In genomic region chr16:87780385-87780989, GRCh38 we compare ENCODE assay signal across 8 cellular contexts. TPM values are rescaled to one million over a fixed set of nuclear protein-coding genes. Genes with fewer than 3 reads are reported as not detected.
A peak's percentile ranks its signal among the peaks of the same experiment; 100 is the strongest.
DNase-seq lines count a peak whose midpoint lies in the region; ATAC-seq, FAIRE-seq and TF ChIP-seq lines count a peak whose summit lies in the region.

No MANE protein-coding gene starts in this region.

- peaks cover 2% of the 10 kb centered on the region for H3K27me3 Mint-ChIP-seq in mesothelial cell of epicardium (ENCODE audit: low read depth)

- H3K4me3 ChIP-seq in NB4 (ENCODE audit: low read depth, low read length) (peak overlapping the region; percentile 12), vagina (no peak overlapping the region)

- no peaks in the 10 kb centered on the region for H3K36me3 ChIP-seq in vagina

- ATAC-seq in HG03469 (IDR thresholded peaks at IDR 0.05; ENCODE audit: unreplicated experiment): no peak

- peak; percentile 19 for TF ChIP-seq CTCF in NB4 (IDR thresholded peaks at IDR 0.05; ENCODE audit: low read depth, low read length)
- no peak for TF ChIP-seq CTCF in mesothelial cell of epicardium (IDR thresholded peaks at IDR 0.05; ENCODE audit: unreplicated experiment)
- TF ChIP-seq CTCF in vagina (IDR thresholded peaks at IDR 0.05): no peak

- peaks cover 22% of the 10 kb centered on the region for H3K4me1 ChIP-seq in vagina

- no peaks in the 10 kb centered on the region for H3K27me3 ChIP-seq in vagina

- FAIRE-seq in GM12891 (lab: Jason Lieb, UNC): peak; percentile 62

- intact Hi-C loops in vagina (cut with DNase I): no loop called here

- H3K9me3 ChIP-seq in vagina: no peaks in the 10 kb centered on the region

- no peaks in the 10 kb centered on the region for H3K36me3 Mint-ChIP-seq in mesothelial cell of epicardium

- no peak overlapping the region for H3K27ac Mint-ChIP-seq in mesothelial cell of epicardium

- H3K9me3 Mint-ChIP-seq in mesothelial cell of epicardium: no peaks in the 10 kb centered on the region

- peaks cover 11% of the 10 kb centered on the region for H3K4me1 Mint-ChIP-seq in mesothelial cell of epicardium

- H3K4me3 Mint-ChIP-seq in mesothelial cell of epicardium: no peak overlapping the region

- H3K27ac ChIP-seq in epithelial cell of prostate (peak overlapping the region; percentile 88), vagina (no peak overlapping the region)

- DNase-seq in GM12891 (ENCODE audit: insufficient read length, low spot score) (no peak), NB4 (ENCODE audit: low read depth) (peak; percentile 100), epithelial cell of prostate (ENCODE audit: low read depth, low spot score) (no peak), mesothelial cell of epicardium (ENCODE audit: low spot score in 2 of 2, unreplicated experiment in 2 of 2) (no peak), vagina (ENCODE audit: extremely low spot score in 2 of 2) (no peak)
- DNase-seq in activated CD4-positive, alpha-beta T cell treated with anti-CD3 and anti-CD28 coated beads for 48 hours: peak; percentile 71
- peak; percentile 33 to 65 for DNase-seq in stimulated activated CD4-positive, alpha-beta T cell treated with anti-CD3 and anti-CD28 coated beads, Interleukin-4, amount 100 ng/mL, for 48 hours (ENCODE audit: low read depth in 2 of 2)

- TF ChIP-seq POLR2A in GM12891 (IDR thresholded peaks at IDR 0.05; ENCODE audit: low read depth, low read length) (no peak), NB4 (IDR thresholded peaks at IDR 0.05; ENCODE audit: extremely low read depth, insufficient read length) (no peak), vagina (IDR thresholded peaks at IDR 0.05) (no peak)

TF ChIP-seq in GM12891, 5 proteins besides CTCF, POLR2A, EP300 and RAD21:
- TF ChIP-seq PAX5 (IDR thresholded peaks at IDR 0.05; ENCODE audit: insufficient read depth, low read length, severe bottlenecking): no peak
- TF ChIP-seq SPI1 (IDR thresholded peaks at IDR 0.05; ENCODE audit: low read depth, low read length): peak; percentile 88
- no peak for TF ChIP-seq TAF1 (IDR thresholded peaks at IDR 0.05; ENCODE audit: low read depth, low read length)
- TF ChIP-seq POLR2AphosphoS5 (IDR thresholded peaks at IDR 0.05; ENCODE audit: low read depth, low read length): no peak
- TF ChIP-seq POU2F2 (IDR thresholded peaks at IDR 0.05; ENCODE audit: low read depth, low read length): 0 out of 2 replicates have a peak, but pooled peaks have one; percentile 10

RNA-seq across cellular contexts. Expression of gene KLHDC4, which starts 14.7 kb away (rescaled TPM):
- 28.9 TPM for polyA plus RNA-seq in GM12891 (2012; ENCODE audit: low read depth, missing spikeins)
- total RNA-seq in mesothelial cell of epicardium: 49.7 to 52.7 TPM (median 52.3 TPM) in 3 replicates
- 62.9 TPM for total RNA-seq in vagina

Comparison
In these comparisons a context has a peak if more than half of its experiments do, and no peak if none do; other contexts are left out.
1. DNase-seq: peak in NB4 (single experiment), activated CD4-positive, alpha-beta T cell treated with anti-CD3 and anti-CD28 coated beads for 48 hours (single experiment) and stimulated activated CD4-positive, alpha-beta T cell treated with anti-CD3 and anti-CD28 coated beads, Interleukin-4, amount 100 ng/mL, for 48 hours (2 of 2); none in GM12891 (single experiment), epithelial cell of prostate (single experiment), mesothelial cell of epicardium (0 of 2) and vagina (0 of 2).